Comparison of ENCODE assay signal across 8 cellular contexts in the genomic region with DNA sequence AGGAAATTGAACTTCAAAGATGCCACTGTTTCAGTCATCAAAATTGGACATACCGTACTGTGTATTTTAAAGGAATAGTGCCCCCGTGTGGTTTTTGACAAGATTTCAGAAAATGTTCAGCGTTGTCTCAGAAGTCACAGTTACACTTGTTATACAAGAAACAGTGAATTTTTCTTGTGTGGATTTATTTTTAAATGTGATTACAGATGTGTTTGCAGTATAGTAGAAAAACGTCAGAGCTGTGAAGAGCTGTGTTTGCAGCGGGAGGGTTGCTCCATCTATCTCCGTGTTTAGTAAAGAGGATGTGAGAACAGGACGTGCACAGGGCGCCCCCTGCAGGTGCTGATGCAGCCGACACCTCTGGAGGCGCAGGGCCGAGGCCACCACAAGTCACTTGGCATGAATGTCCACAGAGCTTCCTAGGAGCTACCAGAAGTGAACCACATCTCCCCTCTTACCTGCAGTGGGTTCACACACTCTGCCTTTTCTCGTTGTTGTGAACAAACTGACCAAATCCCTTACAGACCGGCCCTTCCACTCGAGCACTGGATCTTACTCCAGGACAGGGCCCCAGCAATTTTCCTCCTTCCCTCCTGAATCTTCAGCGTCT.
DNase-seq lines count a peak whose midpoint lies in the region; ATAC-seq, FAIRE-seq and TF ChIP-seq lines count a peak whose summit lies in the region.

No MANE protein-coding gene starts in this region.

- peak; percentile 95 for TF ChIP-seq CTCF in AG09319 (IDR thresholded peaks at IDR 0.05; ENCODE audit: low read depth, low read length)
- TF ChIP-seq CTCF in WI38 (IDR thresholded peaks at IDR 0.05; ENCODE audit: low read depth, low read length) = peak; percentile 96
- TF ChIP-seq CTCF in cardiac fibroblast (IDR thresholded peaks at IDR 0.05; ENCODE audit: low read depth, low read length) = peak; percentile 89
- peak; percentile 95 to 98 (median 97) for TF ChIP-seq CTCF in keratinocyte (optimal IDR thresholded peaks at IDR 0.05 in 1 of 3, IDR thresholded peaks at IDR 0.05 in 1 of 3, conservative IDR thresholded peaks at IDR 0.05 in 1 of 3; ENCODE audit: extremely low read depth in 1 of 3, insufficient read depth in 2 of 3, low read length in 3 of 3)

- H3K4me2 ChIP-seq in keratinocyte (ENCODE audit: control insufficient read depth, extremely low read depth, insufficient read depth, low read depth, low read length) = peak overlapping the region; percentile 68

- no peak overlapping the region for H2AFZ ChIP-seq in keratinocyte (ENCODE audit: control insufficient read depth, low read length)

- FAIRE-seq in keratinocyte (lab: Jason Lieb, UNC) = peak; percentile 68

- H3K9ac ChIP-seq in keratinocyte (ENCODE audit: control insufficient read depth, extremely low read depth, insufficient read depth, low read length) = no peak overlapping the region

- H3K4me3 ChIP-seq in WI38 (ENCODE audit: low read depth, low read length) (peak overlapping the region; percentile 22), cardiac fibroblast (replicated peaks in 1 of 2; ENCODE audit: low read depth in 2 of 2, low read length in 2 of 2) (peak overlapping the region in 1 of 2 donors; percentile 26), keratinocyte (ENCODE audit: control insufficient read depth in 2 of 3, extremely low read depth in 1 of 3, insufficient read depth in 2 of 3, low read depth in 1 of 3, low read length in 3 of 3) (peak overlapping the region in 1 of 3 experiments; percentile 1)

- no peaks in the 10 kb centered on the region for H3K79me2 ChIP-seq in keratinocyte (ENCODE audit: control insufficient read depth, insufficient read depth, low read length)

- H3K9me3 ChIP-seq in keratinocyte (ENCODE audit: control insufficient read depth, low read depth, low read length) = no peaks in the 10 kb centered on the region

- no peaks in the 10 kb centered on the region for H3K4me1 ChIP-seq in keratinocyte (ENCODE audit: control insufficient read depth, extremely low read depth, insufficient read depth, low read length)

- DNase-seq in AG09319 (ENCODE audit: extremely low read depth, low read depth) (peak; percentile 14), NCI-H2196 (lab: John Stamatoyannopoulos, UW; ENCODE audit: unreplicated experiment) (peak; percentile 81), cardiac fibroblast (ENCODE audit: low read depth in 2 of 2) (peak; percentile 77 to 85), keratinocyte (ENCODE audit: low read depth, low spot score) (peak; percentile 25)
- peak; percentile 47 to 65 for DNase-seq in stimulated activated CD4-positive, alpha-beta T cell treated with anti-CD3 and anti-CD28 coated beads, Interleukin-1b, Interleukin-23, amount 100 ng/mL, for 1 hour (ENCODE audit: low read depth in 2 of 2)

- no peaks in the 10 kb centered on the region for H3K36me3 ChIP-seq in keratinocyte (ENCODE audit: control insufficient read depth in 2 of 2, extremely low read depth in 1 of 2, insufficient read depth in 2 of 2, low read length in 2 of 2)

- H3K27ac ChIP-seq in keratinocyte (ENCODE audit: control insufficient read depth, insufficient read depth, low read length) = no peak overlapping the region

- H3K9me1 ChIP-seq in keratinocyte (ENCODE audit: control insufficient read depth, extremely low read depth, insufficient read depth, low read length) = no peaks in the 10 kb centered on the region

- peak; percentile 79 for ATAC-seq in GM18870 (IDR thresholded peaks at IDR 0.05; ENCODE audit: unreplicated experiment)
- ATAC-seq in HG03135 (IDR thresholded peaks at IDR 0.05; ENCODE audit: unreplicated experiment) = peak; percentile 90

- H3K27me3 ChIP-seq in keratinocyte (ENCODE audit: control insufficient read depth, extremely low read depth, insufficient read depth, low read length) = no peaks in the 10 kb centered on the region

- dilution Hi-C loops in keratinocyte (cut with MboI; ENCODE audit: extremely low pct_ligation_motif_present, low sequenced_read_pairs) = no loop called here

- H4K20me1 ChIP-seq in keratinocyte (ENCODE audit: control insufficient read depth, extremely low read depth, insufficient read depth, low read length) = no peaks in the 10 kb centered on the region

Comparison
In these comparisons a context has a peak if more than half of its experiments do, and no peak if none do; other contexts are left out.
1. DNase-seq: peak in every context shown above with its lines; median percentile 81 in NCI-H2196; 81 in cardiac fibroblast; 56 in stimulated activated CD4-positive, alpha-beta T cell treated with anti-CD3 and anti-CD28 coated beads, Interleukin-1b, Interleukin-23, amount 100 ng/mL, for 1 hour; 25 in keratinocyte; 14 in AG09319.